In the genomic region with DNA sequence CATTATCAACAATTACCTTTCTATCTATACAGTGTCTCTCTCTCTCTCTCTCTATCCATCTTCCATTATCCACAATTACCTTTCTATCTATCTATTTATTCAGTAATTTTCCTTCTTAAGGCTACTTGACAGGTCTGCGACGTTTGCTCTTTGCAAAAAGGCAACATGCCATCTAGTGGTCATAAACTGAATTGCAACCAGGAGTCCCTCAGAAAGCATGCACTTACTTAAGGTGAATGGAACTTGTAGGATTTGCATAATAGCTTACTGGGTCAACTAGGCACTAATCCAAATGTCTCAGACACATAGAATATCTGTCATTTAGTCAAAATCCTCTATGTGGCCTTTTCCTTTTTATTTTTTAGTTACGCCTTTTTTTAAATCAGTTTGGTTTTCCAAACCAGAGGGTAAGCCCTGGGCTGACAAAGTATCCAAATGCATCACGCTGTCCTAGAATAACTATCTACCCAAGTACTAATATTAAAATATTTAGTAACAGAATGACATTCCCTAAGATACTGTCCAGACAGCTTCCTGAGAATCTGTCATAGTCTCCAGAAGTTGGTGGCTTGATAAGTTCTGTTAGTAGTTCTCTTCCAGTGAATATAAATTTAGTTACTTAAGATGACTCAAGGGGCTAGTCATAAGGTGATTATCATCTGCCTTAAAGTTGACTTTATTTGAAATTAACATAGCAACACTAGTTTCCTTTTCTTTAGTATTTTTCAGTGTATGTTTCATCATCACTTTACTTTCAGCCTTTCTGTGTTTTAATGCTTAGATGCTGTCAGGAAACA, we compare ENCODE assay signal across 8 cellular contexts.
DNase-seq lines count a peak whose midpoint lies in the region; ATAC-seq and TF ChIP-seq lines count a peak whose summit lies in the region.

No MANE protein-coding gene starts in this region.

- TF ChIP-seq POLR2A in thyroid gland (IDR thresholded peaks at IDR 0.05) = no peak

- ATAC-seq in GM18909 (IDR thresholded peaks at IDR 0.05; ENCODE audit: poor library complexity, unreplicated experiment) (peak; percentile 99), HG03064 (IDR thresholded peaks at IDR 0.05; ENCODE audit: low read depth, unreplicated experiment) (peak; percentile 96), lower lobe of right lung (peak; percentile 73 to 74)

- H3K4me3 ChIP-seq in dorsolateral prefrontal cortex (no peak overlapping the region), lower lobe of right lung (no peak overlapping the region), thyroid gland (replicated peaks in 1 of 3) (no peak overlapping the region)

- H3K27me3 ChIP-seq in dorsolateral prefrontal cortex = no peaks in the 10 kb centered on the region
- no peaks in the 10 kb centered on the region for H3K27me3 ChIP-seq in lower lobe of right lung (ENCODE audit: low read depth)
- no peaks in the 10 kb centered on the region for H3K27me3 ChIP-seq in thyroid gland

- intact Hi-C loops in dorsolateral prefrontal cortex (cut with DNase I) = no loop called here
- intact Hi-C loops in lower lobe of right lung (cut with DNase I) = no loop called here
- intact Hi-C loops in thyroid gland (cut with DNase I) = no loop called here

- H3K4me1 ChIP-seq in lower lobe of right lung (no peaks in the 10 kb centered on the region), thyroid gland (no peaks in the 10 kb centered on the region)

- peak; percentile 71 to 97 (median 89) for TF ChIP-seq CTCF in dorsolateral prefrontal cortex (IDR thresholded peaks at IDR 0.05 in 54 of 56, conservative IDR thresholded peaks at IDR 0.05 in 2 of 56; ENCODE audit: low read depth in 1 of 56, partially characterized antibody in 56 of 56)
- peak; percentile 97 for TF ChIP-seq CTCF in lower lobe of right lung (IDR thresholded peaks at IDR 0.05)
- TF ChIP-seq CTCF in thyroid gland (IDR thresholded peaks at IDR 0.05) = peak; percentile 55 to 94 (median 78)

- peak; percentile 53 for DNase-seq in COLO668 (lab: John Stamatoyannopoulos, UW; ENCODE audit: unreplicated experiment)
- peak; percentile 44 to 76 for DNase-seq in NCI-H187 (lab: John Stamatoyannopoulos, UW)
- peak; percentile 64 for DNase-seq in SW480 (ENCODE audit: low spot score)
- peak in 2 of 10 donors; percentile 4 to 30 for DNase-seq in dorsolateral prefrontal cortex
- no peak for DNase-seq in lower lobe of right lung
- peak; percentile 19 for DNase-seq in thyroid gland

- WGBS in thyroid gland, 2 donors = 43 to 45% methylated on average over 4 of the region's 4 CpGs

- no peak overlapping the region for H3K27ac ChIP-seq in dorsolateral prefrontal cortex
- no peak overlapping the region for H3K27ac ChIP-seq in lower lobe of right lung
- H3K27ac ChIP-seq in thyroid gland = no peak overlapping the region

- H3K36me3 ChIP-seq in lower lobe of right lung (no peaks in the 10 kb centered on the region), thyroid gland (no peaks in the 10 kb centered on the region)

- H3K9me3 ChIP-seq in lower lobe of right lung = no peaks in the 10 kb centered on the region
- H3K9me3 ChIP-seq in thyroid gland = no peaks in the 10 kb centered on the region
